12 cellular contexts compared by ENCODE assay signal in genomic region chr18:34223893-34224422, GRCh38. TPM values are rescaled to one million over a fixed set of nuclear protein-coding genes. Genes with fewer than 3 reads are reported as not detected.
DNase-seq lines count a peak whose midpoint lies in the region; ATAC-seq and TF ChIP-seq lines count a peak whose summit lies in the region.
"Had no signal": no experiment of that assay in that cellular context is flagged by ENCODE, and none has a peak within 500 bp of the region (broad histone marks: within the 10 kb centered on the region; RNA-seq: fewer than 3 reads in every experiment).

No MANE protein-coding gene starts in this region.

- no peak overlapping the region for H3K4me2 ChIP-seq in MM.1S (ENCODE audit: low read depth, low read length)

- no peaks in the 10 kb centered on the region for H3K9me3 Mint-ChIP-seq in brain

- 2% methylated on average over 11 of the region's 11 CpGs for WGBS in liver

- no peaks in the 10 kb centered on the region for H3K79me2 ChIP-seq in MM.1S (ENCODE audit: low read length)

- peaks cover 8 to 33% (median 31%) of the 10 kb centered on the region in 4 donors for H3K4me1 ChIP-seq in liver (ENCODE audit: control insufficient read depth in 4 of 4, insufficient read depth in 4 of 4, low read length in 3 of 4)
- H3K4me1 ChIP-seq in thoracic aorta (ENCODE audit: control insufficient read depth in 1 of 2, low read depth in 2 of 2): peaks cover 0 to 24% of the 10 kb centered on the region in 2 donors
- no peaks in the 10 kb centered on the region for H3K4me1 ChIP-seq in MM.1S (ENCODE audit: low read length)

- peaks cover 0 to 11% (median 5%) of the 10 kb centered on the region in 4 donors for H3K27me3 ChIP-seq in liver (ENCODE audit: control insufficient read depth in 4 of 4, insufficient read depth in 4 of 4, low read length in 3 of 4)
- no peaks in the 10 kb centered on the region for H3K27me3 ChIP-seq in thoracic aorta (replicated peaks; ENCODE audit: insufficient read depth)
- H3K27me3 ChIP-seq in MM.1S (replicated peaks; ENCODE audit: insufficient read depth, low read length): no peaks in the 10 kb centered on the region

- H3K9me3 ChIP-seq in liver (ENCODE audit: control insufficient read depth in 4 of 4, low read length in 3 of 4) (no peaks in the 10 kb centered on the region), thoracic aorta (no peaks in the 10 kb centered on the region), MM.1S (replicated peaks; ENCODE audit: insufficient read depth, low read length) (no peaks in the 10 kb centered on the region)

- TF ChIP-seq CTCF in brain (conservative IDR thresholded peaks at IDR 0.05) (no peak), liver (IDR thresholded peaks at IDR 0.05; ENCODE audit: low read depth, low read length, missing input control) (no peak), thoracic aorta (IDR thresholded peaks at IDR 0.05) (no peak), MM.1S (IDR thresholded peaks at IDR 0.05; ENCODE audit: low read length) (no peak)

- H3K4me1 Mint-ChIP-seq in brain: peaks cover 38% of the 10 kb centered on the region

- TF ChIP-seq RAD21 in liver (IDR thresholded peaks at IDR 0.05): no peak

- H3K36me3 ChIP-seq in liver (ENCODE audit: control insufficient read depth in 4 of 4, insufficient read depth in 3 of 4, low read depth in 1 of 4, low read length in 3 of 4): no peaks in the 10 kb centered on the region
- H3K36me3 ChIP-seq in thoracic aorta: no peaks in the 10 kb centered on the region
- no peaks in the 10 kb centered on the region for H3K36me3 ChIP-seq in MM.1S (replicated peaks; ENCODE audit: insufficient read depth, low read length)

- H3K27me3 Mint-ChIP-seq in brain: peaks cover 24% of the 10 kb centered on the region

- H3K9me2 ChIP-seq in MM.1S (replicated peaks; ENCODE audit: insufficient read depth, low read length): no peaks in the 10 kb centered on the region

- H3K27ac Mint-ChIP-seq in brain: peak overlapping the region; percentile 60 to 98 (median 94)

- ATAC-seq in thoracic aorta (ENCODE audit: insufficient number of reproducible peaks, low FRiP score, low read depth) (no peak), HG03565 (IDR thresholded peaks at IDR 0.05; ENCODE audit: unreplicated experiment) (no peak)

- H4K20me1 ChIP-seq in MM.1S (ENCODE audit: insufficient read depth, low read length): no peaks in the 10 kb centered on the region

- peak; percentile 55 for DNase-seq in NCI-H748 (lab: John Stamatoyannopoulos, UW; ENCODE audit: unreplicated experiment)
- no peak for DNase-seq in NCI-H748 treated with DMSO at 0.1 percent for 48 hours (lab: John Stamatoyannopoulos, UW)
- no peak for DNase-seq in thoracic aorta (ENCODE audit: low spot score)
- no peak for DNase-seq in NCI-H2081 (lab: John Stamatoyannopoulos, UW)
- no peak for DNase-seq in MM.1S
- DNase-seq: AML-193 had no signal

- no peaks in the 10 kb centered on the region for H3F3A ChIP-seq in MM.1S (ENCODE audit: insufficient read depth, low read length)

- H3K4me3 ChIP-seq in liver (ENCODE audit: low read depth in 1 of 3, low read length in 3 of 3): peak overlapping the region in 2 of 3 donors; percentile 42 to 46
- H3K4me3 ChIP-seq in thoracic aorta: peak overlapping the region; percentile 77
- H3K4me3 ChIP-seq in MM.1S (ENCODE audit: low read length): no peak overlapping the region

- H3K36me3 Mint-ChIP-seq in brain: no peaks in the 10 kb centered on the region

- H2AFZ ChIP-seq in MM.1S (ENCODE audit: low read length): no peak overlapping the region

- H3K4me3 Mint-ChIP-seq in brain: peak overlapping the region; percentile 87 to 98 (median 96)

- H3K27ac ChIP-seq in liver (ENCODE audit: low read depth in 1 of 2, low read length in 2 of 2) (no peak overlapping the region), thoracic aorta (no peak overlapping the region), MM.1S (ENCODE audit: low read length) (no peak overlapping the region)

- H3K9ac ChIP-seq in liver (ENCODE audit: low read depth in 1 of 2, low read length in 2 of 2) (no peak overlapping the region), MM.1S (ENCODE audit: low read length) (no peak overlapping the region)

TF ChIP-seq in liver, 16 proteins besides CTCF, POLR2A, EP300 and RAD21:
- TF ChIP-seq HNF4G (IDR thresholded peaks at IDR 0.05): no peak
- no peak for TF ChIP-seq YY1 (IDR thresholded peaks at IDR 0.05)
- TF ChIP-seq JUND (IDR thresholded peaks at IDR 0.05): no peak
- TF ChIP-seq, protein P1, sequence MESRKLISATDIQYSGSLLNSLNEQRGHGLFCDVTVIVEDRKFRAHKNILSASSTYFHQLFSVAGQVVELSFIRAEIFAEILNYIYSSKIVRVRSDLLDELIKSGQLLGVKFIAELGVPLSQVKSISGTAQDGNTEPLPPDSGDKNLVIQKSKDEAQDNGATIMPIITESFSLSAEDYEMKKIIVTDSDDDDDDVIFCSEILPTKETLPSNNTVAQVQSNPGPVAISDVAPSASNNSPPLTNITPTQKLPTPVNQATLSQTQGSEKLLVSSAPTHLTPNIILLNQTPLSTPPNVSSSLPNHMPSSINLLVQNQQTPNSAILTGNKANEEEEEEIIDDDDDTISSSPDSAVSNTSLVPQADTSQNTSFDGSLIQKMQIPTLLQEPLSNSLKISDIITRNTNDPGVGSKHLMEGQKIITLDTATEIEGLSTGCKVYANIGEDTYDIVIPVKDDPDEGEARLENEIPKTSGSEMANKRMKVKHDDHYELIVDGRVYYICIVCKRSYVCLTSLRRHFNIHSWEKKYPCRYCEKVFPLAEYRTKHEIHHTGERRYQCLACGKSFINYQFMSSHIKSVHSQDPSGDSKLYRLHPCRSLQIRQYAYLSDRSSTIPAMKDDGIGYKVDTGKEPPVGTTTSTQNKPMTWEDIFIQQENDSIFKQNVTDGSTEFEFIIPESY (IDR thresholded peaks at IDR 0.05): no peak
- no peak for TF ChIP-seq EGR1 (IDR thresholded peaks at IDR 0.05; ENCODE audit: low read depth in 2 of 2)
- TF ChIP-seq FOXA2 (IDR thresholded peaks at IDR 0.05): no peak
- TF ChIP-seq HNF4A (conservative IDR thresholded peaks at IDR 0.05): no peak
- no peak for TF ChIP-seq SP1 (IDR thresholded peaks at IDR 0.05)
- TF ChIP-seq FOXA1 (IDR thresholded peaks at IDR 0.05): no peak
- TF ChIP-seq MAX (IDR thresholded peaks at IDR 0.05): no peak
- TF ChIP-seq GABPA (IDR thresholded peaks at IDR 0.05 in 1 of 2, conservative IDR thresholded peaks at IDR 0.05 in 1 of 2): no peak
- no peak for TF ChIP-seq NR2F2 (IDR thresholded peaks at IDR 0.05)

RNA-seq across cellular contexts. Expression of gene NOL4, which starts 0.8 kb away (rescaled TPM):
- 173 TPM for polyA plus RNA-seq in brain (ENCODE audit: insufficient read depth, low read depth, low replicate concordance)
- total RNA-seq in liver: under 1 TPM; 0.17 to 0.65 TPM
- under 1 TPM; 0.03 to 0.15 TPM for polyA plus RNA-seq in liver
- total RNA-seq in thoracic aorta: not detected
- total RNA-seq: dermis microvascular lymphatic vessel endothelial cell, LHCN-M2, lung microvascular endothelial cell had no signal
